In genomic region chr9:137647096-137647709, GRCh38 we compare ENCODE assay signal across 16 cellular contexts. TPM values are rescaled to one million over a fixed set of nuclear protein-coding genes. Genes with fewer than 3 reads are reported as not detected.
DNase-seq lines count a peak whose midpoint lies in the region; ATAC-seq and TF ChIP-seq lines count a peak whose summit lies in the region.
"Had no signal": no experiment of that assay in that cellular context is flagged by ENCODE, and none has a peak within 500 bp of the region (broad histone marks: within the 10 kb centered on the region; RNA-seq: fewer than 3 reads in every experiment).

No MANE protein-coding gene starts in this region.

- H3K9me3 Mint-ChIP-seq in activated naive CD8-positive, alpha-beta T cell treated with anti-CD3 and anti-CD28 coated beads, Interleukin-2, amount 10 ng/mL, durations not matched to agents 7 days and 5 days: no peaks in the 10 kb centered on the region
- H3K9me3 Mint-ChIP-seq in activated naive CD8-positive, alpha-beta T cell treated with anti-CD3 and anti-CD28 coated beads for 36 hours: no peaks in the 10 kb centered on the region
- H3K9me3 Mint-ChIP-seq in WTC11 (no peaks in the 10 kb centered on the region), naive B cell (no peaks in the 10 kb centered on the region), Caco-2 (ENCODE audit: unreplicated experiment) (no peaks in the 10 kb centered on the region)

- H3K4me1 ChIP-seq in mucosa of descending colon (ENCODE audit: low read depth) (no peaks in the 10 kb centered on the region), Caco-2 (no peaks in the 10 kb centered on the region)
- H3K4me1 ChIP-seq: uterus had no signal

- H3K36me3 ChIP-seq in mucosa of descending colon (ENCODE audit: low read depth): no peaks in the 10 kb centered on the region
- no peaks in the 10 kb centered on the region for H3K36me3 ChIP-seq in Caco-2 (ENCODE audit: control insufficient read depth, insufficient read depth, low read length)
- H3K36me3 ChIP-seq: uterus had no signal

- peaks cover 24% of the 10 kb centered on the region for H3K4me1 Mint-ChIP-seq in activated naive CD8-positive, alpha-beta T cell treated with anti-CD3 and anti-CD28 coated beads, Interleukin-2, amount 10 ng/mL, durations not matched to agents 7 days and 5 days
- H3K4me1 Mint-ChIP-seq in activated naive CD8-positive, alpha-beta T cell treated with anti-CD3 and anti-CD28 coated beads for 36 hours: peaks cover 46% of the 10 kb centered on the region
- H3K4me1 Mint-ChIP-seq in WTC11: peaks cover 27% of the 10 kb centered on the region
- H3K4me1 Mint-ChIP-seq in naive B cell: peaks cover 32 to 53% (median 36%) of the 10 kb centered on the region in 3 donors
- no peaks in the 10 kb centered on the region for H3K4me1 Mint-ChIP-seq in Caco-2 (ENCODE audit: low read depth, unreplicated experiment)

- H3K27me3 Mint-ChIP-seq in activated naive CD8-positive, alpha-beta T cell treated with anti-CD3 and anti-CD28 coated beads, Interleukin-2, amount 10 ng/mL, durations not matched to agents 7 days and 5 days: no peaks in the 10 kb centered on the region
- no peaks in the 10 kb centered on the region for H3K27me3 Mint-ChIP-seq in activated naive CD8-positive, alpha-beta T cell treated with anti-CD3 and anti-CD28 coated beads for 36 hours
- H3K27me3 Mint-ChIP-seq in WTC11 (ENCODE audit: low read depth) (no peaks in the 10 kb centered on the region), naive B cell (no peaks in the 10 kb centered on the region), Caco-2 (ENCODE audit: insufficient read depth, unreplicated experiment) (no peaks in the 10 kb centered on the region)

- CTCF ChIA-PET in WTC11 (lab: Charles Lee): interaction anchor here (0.7 to 1.6 kb wide), 3 partner anchors 13 to 68 kb away, joined by 3 to 4 read pairs (median 3); no protein-coding TSS in a partner anchor
- CTCF ChIA-PET in Caco-2 (lab: Charles Lee): interaction anchor here (0.6 kb wide), 1 partner anchor 1740 kb away, joined by 4 read pairs; the partner anchor contains the start of gene CAMSAP1

- POLR2A ChIA-PET in activated naive CD8-positive, alpha-beta T cell treated with anti-CD3 and anti-CD28 coated beads, Interleukin-2, amount 10 ng/mL, durations not matched to agents 7 days and 5 days (lab: Charles Lee): interaction anchor here (1.7 kb wide), 1 partner anchor 28 kb away, joined by 4 read pairs; the partner anchor contains the start of gene EHMT1
- POLR2A ChIA-PET in WTC11 (lab: Charles Lee) (interaction anchor here (1.4 kb wide), 1 partner anchor 18 kb away, joined by 3 read pairs; no protein-coding TSS in a partner anchor), Caco-2 (lab: Charles Lee) (no interaction called here)

- ATAC-seq in activated naive CD8-positive, alpha-beta T cell treated with anti-CD3 and anti-CD28 coated beads, Interleukin-2, amount 10 ng/mL, durations not matched to agents 7 days and 5 days (ENCODE audit: low read depth): peak; percentile 88
- no peak for ATAC-seq in WTC11
- ATAC-seq in naive B cell (ENCODE audit: low read depth in 2 of 2): peak; percentile 44 to 47
- ATAC-seq in mucosa of descending colon: no peak
- no peak for ATAC-seq in left colon
- ATAC-seq: HCT116; HepG2; Right ventricle myocardium inferior; stimulated activated naive CD8-positive, alpha-beta T cell treated with anti-CD3 and anti-CD28 coated beads, Interleukin-15, Interleukin-2, amounts not matched to agents 100 U/mL and 50 U/mL, for 24 hours had no signal

- H3K4me3 Mint-ChIP-seq in activated naive CD8-positive, alpha-beta T cell treated with anti-CD3 and anti-CD28 coated beads, Interleukin-2, amount 10 ng/mL, durations not matched to agents 7 days and 5 days: peak overlapping the region; percentile 59
- H3K4me3 Mint-ChIP-seq in activated naive CD8-positive, alpha-beta T cell treated with anti-CD3 and anti-CD28 coated beads for 36 hours: no peak overlapping the region
- H3K4me3 Mint-ChIP-seq in WTC11 (no peak overlapping the region), naive B cell (peak overlapping the region in 7 of 8 donors; percentile 29 to 89 (median 72)), Caco-2 (ENCODE audit: unreplicated experiment) (no peak overlapping the region)

- BruUV-seq in Caco-2 (replicated peaks; lab: Mats Ljungman, UMichigan): no TSS peak

- H3K36me3 Mint-ChIP-seq in activated naive CD8-positive, alpha-beta T cell treated with anti-CD3 and anti-CD28 coated beads, Interleukin-2, amount 10 ng/mL, durations not matched to agents 7 days and 5 days: peaks cover 19% of the 10 kb centered on the region
- H3K36me3 Mint-ChIP-seq in activated naive CD8-positive, alpha-beta T cell treated with anti-CD3 and anti-CD28 coated beads for 36 hours: peaks cover 47% of the 10 kb centered on the region
- peaks cover 21% of the 10 kb centered on the region for H3K36me3 Mint-ChIP-seq in WTC11
- H3K36me3 Mint-ChIP-seq in naive B cell: peaks cover 4 to 16% of the 10 kb centered on the region in 2 donors
- H3K36me3 Mint-ChIP-seq in Caco-2 (ENCODE audit: insufficient read depth, unreplicated experiment): peaks cover 49% of the 10 kb centered on the region

- H3K9me3 ChIP-seq in mucosa of descending colon (no peaks in the 10 kb centered on the region), Caco-2 (no peaks in the 10 kb centered on the region)
- H3K9me3 ChIP-seq: uterus had no signal

- intact Hi-C loops in mucosa of descending colon (cut with DNase I, micrococcal nuclease) (no loop called here), Caco-2 (cut with micrococcal nuclease; ENCODE audit: unreplicated experiment) (no loop called here), left colon (cut with DNase I, micrococcal nuclease) (no loop called here)

- no peak for DNase-seq in activated naive CD8-positive, alpha-beta T cell treated with anti-CD3 and anti-CD28 coated beads, Interleukin-2, amount 10 ng/mL, durations not matched to agents 7 days and 5 days
- no peak for DNase-seq in activated naive CD8-positive, alpha-beta T cell treated with anti-CD3 and anti-CD28 coated beads for 36 hours
- DNase-seq in WTC11 (ENCODE audit: low spot score) (no peak), naive B cell (no peak), iPS-NIHi11 (ENCODE audit: low spot score) (no peak), mucosa of descending colon (no peak), Caco-2 (no peak), left colon (no peak)
- DNase-seq: activated CD4-positive, alpha-beta T cell treated with anti-CD3 and anti-CD28 coated beads, Interleukin-2, amount 50 U/mL, for 4 hours; cortex of kidney; stimulated activated naive CD8-positive, alpha-beta T cell treated with anti-CD3 and anti-CD28 coated beads, Interleukin-15, Interleukin-2, amounts not matched to agents 100 U/mL and 50 U/mL, for 24 hours; T-helper 9 cell; uterus had no signal

- no peak for TF ChIP-seq CTCF in WTC11 (IDR thresholded peaks at IDR 0.05)
- TF ChIP-seq CTCF in mucosa of descending colon (IDR thresholded peaks at IDR 0.05): no peak
- TF ChIP-seq CTCF in Caco-2 (IDR thresholded peaks at IDR 0.05; ENCODE audit: insufficient read depth in 1 of 2, low read depth in 1 of 2, low read length in 1 of 2, severe bottlenecking in 1 of 2, unreplicated experiment in 1 of 2): no peak

- H3K4me3 ChIP-seq in mucosa of descending colon (no peak overlapping the region), Caco-2 (ENCODE audit: low read depth, low read length) (no peak overlapping the region)
- H3K4me3 ChIP-seq: uterus had no signal

- H3K27me3 ChIP-seq in Caco-2 (replicated peaks; ENCODE audit: control insufficient read depth, insufficient read depth, low read length): no peaks in the 10 kb centered on the region
- H3K27me3 ChIP-seq: uterus had no signal

- H3K27ac Mint-ChIP-seq in activated naive CD8-positive, alpha-beta T cell treated with anti-CD3 and anti-CD28 coated beads, Interleukin-2, amount 10 ng/mL, durations not matched to agents 7 days and 5 days: peak overlapping the region; percentile 45
- H3K27ac Mint-ChIP-seq in activated naive CD8-positive, alpha-beta T cell treated with anti-CD3 and anti-CD28 coated beads for 36 hours: no peak overlapping the region
- H3K27ac Mint-ChIP-seq in WTC11: peak overlapping the region; percentile 86
- H3K27ac Mint-ChIP-seq in naive B cell: peak overlapping the region; percentile 59 to 96 (median 76)
- H3K27ac Mint-ChIP-seq in Caco-2 (ENCODE audit: unreplicated experiment): no peak overlapping the region

TF ChIP-seq in WTC11, 78 proteins besides CTCF, POLR2A, EP300 and RAD21 (continues in another document):
- TF ChIP-seq GABPB1 (CRISPR knock-in tag; IDR thresholded peaks at IDR 0.05): no peak
- TF ChIP-seq OVOL2 (CRISPR knock-in tag; IDR thresholded peaks at IDR 0.05; ENCODE audit: borderline replicate concordance): no peak

RNA-seq across cellular contexts. Expression of gene EHMT1, which starts 28.4 kb away (rescaled TPM):
- 100 to 1,000 TPM; 111 to 118 TPM for total RNA-seq in activated naive CD8-positive, alpha-beta T cell treated with anti-CD3 and anti-CD28 coated beads, Interleukin-2, amount 10 ng/mL, durations not matched to agents 7 days and 5 days
- 10 to 100 TPM; 65.9 to 66.3 TPM for total RNA-seq in activated naive CD8-positive, alpha-beta T cell treated with anti-CD3 and anti-CD28 coated beads for 36 hours
- total RNA-seq in WTC11 (2021): 152 to 170 TPM (median 154 TPM) in 3 replicates
- polyA plus RNA-seq in naive B cell (ENCODE audit: low read depth in 6 of 6): 10 to 100 TPM in 5 of 6 donors, 1 to 10 TPM in 1; 6.7 to 45.0 (median 31.5) TPM
- total RNA-seq in mucosa of descending colon: 10 to 100 TPM; 78.4 to 90.8 (median 83.3) TPM
- 92.3 and 92.9 TPM in 2 replicates for total RNA-seq in Caco-2 (2022)
- total RNA-seq in left colon: 10 to 100 TPM; 72.2 to 98.4 TPM

RNA-seq across cellular contexts. Expression of gene ARRDC1, which starts 41.7 kb away (rescaled TPM):
- total RNA-seq in activated naive CD8-positive, alpha-beta T cell treated with anti-CD3 and anti-CD28 coated beads, Interleukin-2, amount 10 ng/mL, durations not matched to agents 7 days and 5 days: 10 to 100 TPM; 62.8 to 64.6 TPM
- total RNA-seq in activated naive CD8-positive, alpha-beta T cell treated with anti-CD3 and anti-CD28 coated beads for 36 hours: 10 to 100 TPM; 28.6 to 29.3 TPM
- total RNA-seq in WTC11 (2021) (41.2 to 48.3 TPM (median 41.3 TPM) in 3 replicates), mucosa of descending colon (100 to 1,000 TPM in 1 of 3 donors, 10 to 100 TPM in 2; 58.1 to 111 (median 100.0) TPM), Caco-2 (2022) (61.1 and 66.6 TPM in 2 replicates), left colon (100 to 1,000 TPM in 1 of 2 donors, 10 to 100 TPM in 1; 89.5 to 120 TPM)
- polyA plus RNA-seq in naive B cell (ENCODE audit: low read depth in 6 of 6): 10 to 100 TPM; 30.3 to 65.5 (median 40.0) TPM

RNA-seq across cellular contexts. Expression of gene ZMYND19, which starts 56.9 kb away (rescaled TPM):
- 10 to 100 TPM; 31.3 to 33.0 TPM for total RNA-seq in activated naive CD8-positive, alpha-beta T cell treated with anti-CD3 and anti-CD28 coated beads, Interleukin-2, amount 10 ng/mL, durations not matched to agents 7 days and 5 days
- 10 to 100 TPM; 55.6 to 56.4 TPM for total RNA-seq in activated naive CD8-positive, alpha-beta T cell treated with anti-CD3 and anti-CD28 coated beads for 36 hours
- total RNA-seq in WTC11 (2021) (61.9 to 77.9 TPM (median 63.8 TPM) in 3 replicates), mucosa of descending colon (10 to 100 TPM; 14.2 to 18.5 (median 18.4) TPM), Caco-2 (2022) (66.3 and 66.9 TPM in 2 replicates), left colon (10 to 100 TPM; 12.5 to 22.4 TPM)
- polyA plus RNA-seq in naive B cell (ENCODE audit: low read depth in 6 of 6): 10 to 100 TPM in 1 of 6 donors, 1 to 10 TPM in 5; 4.2 to 13.3 (median 7.2) TPM

Comparison
In these comparisons a context has a peak if more than half of its experiments do, and no peak if none do; other contexts are left out.
1. H3K27ac Mint-ChIP-seq: peak in activated naive CD8-positive, alpha-beta T cell treated with anti-CD3 and anti-CD28 coated beads, Interleukin-2, amount 10 ng/mL, durations not matched to agents 7 days and 5 days (single experiment), WTC11 (single experiment) and naive B cell (6 of 6); none in activated naive CD8-positive, alpha-beta T cell treated with anti-CD3 and anti-CD28 coated beads for 36 hours (single experiment) and Caco-2 (single experiment).
2. H3K4me3 Mint-ChIP-seq: peak in activated naive CD8-positive, alpha-beta T cell treated with anti-CD3 and anti-CD28 coated beads, Interleukin-2, amount 10 ng/mL, durations not matched to agents 7 days and 5 days (single experiment) and naive B cell (7 of 8); none in activated naive CD8-positive, alpha-beta T cell treated with anti-CD3 and anti-CD28 coated beads for 36 hours (single experiment), WTC11 (single experiment) and Caco-2 (single experiment).
3. ATAC-seq: peak in activated naive CD8-positive, alpha-beta T cell treated with anti-CD3 and anti-CD28 coated beads, Interleukin-2, amount 10 ng/mL, durations not matched to agents 7 days and 5 days (single experiment) and naive B cell (2 of 2); none in WTC11 (single experiment), mucosa of descending colon (single experiment) and left colon (single experiment).